In the genomic region with DNA sequence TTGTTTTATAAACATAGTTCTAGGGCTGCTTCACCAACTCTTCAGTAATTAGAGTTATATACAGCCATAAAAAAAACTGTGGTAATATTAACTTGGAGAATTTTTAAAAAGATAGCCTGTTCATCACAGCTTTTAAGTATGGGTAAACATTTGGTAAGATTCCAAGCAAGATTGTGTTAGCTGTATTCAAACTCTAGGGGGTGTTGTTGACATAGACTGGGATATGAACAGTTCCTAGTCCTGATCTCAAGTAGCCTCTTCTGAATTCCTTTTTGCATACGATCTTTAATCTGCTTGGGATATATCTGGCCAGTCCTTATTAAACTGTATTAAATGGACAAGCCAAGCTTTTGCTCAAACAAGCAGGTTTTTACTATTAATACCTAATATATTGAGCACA, we compare ENCODE assay signal across 7 cellular contexts. TPM values are rescaled to one million over a fixed set of nuclear protein-coding genes. Genes with fewer than 3 reads are reported as not detected.
DNase-seq lines count a peak whose midpoint lies in the region; ATAC-seq and TF ChIP-seq lines count a peak whose summit lies in the region.

No MANE protein-coding gene starts in this region.

- no peak overlapping the region for H3K4me2 ChIP-seq in hepatocyte

- peaks cover 26% of the 10 kb centered on the region for H4K20me1 ChIP-seq in hepatocyte (ENCODE audit: insufficient read depth, poor library complexity, severe bottlenecking)

- intact Hi-C loops in adrenal gland (cut with DNase I), result loop anchor here in 1 of 2 donors (5.0 kb wide), 1 partner anchor 98 kb away; the partner anchor contains the start of gene BMPR2
- intact Hi-C loops in tibial artery (cut with DNase I; ENCODE audit: low total_unique reads), result loop anchor here (10.0 kb wide), 1 partner anchor 96 kb away; the partner anchor contains the start of gene BMPR2

- no peaks in the 10 kb centered on the region for H3K27me3 ChIP-seq in adrenal gland
- H3K27me3 ChIP-seq in hepatocyte, result no peaks in the 10 kb centered on the region
- H3K27me3 ChIP-seq in tibial artery, result no peaks in the 10 kb centered on the region

- TF ChIP-seq CTCF in LNCaP clone FGC (IDR thresholded peaks at IDR 0.05; ENCODE audit: control insufficient read depth, extremely low read depth, insufficient read depth), result peak; percentile 47
- peak; percentile 34 to 66 (median 58) for TF ChIP-seq CTCF in adrenal gland (IDR thresholded peaks at IDR 0.05)
- TF ChIP-seq CTCF in hepatocyte (IDR thresholded peaks at IDR 0.05; ENCODE audit: poor library complexity), result peak; percentile 53
- peak; percentile 41 to 42 for TF ChIP-seq CTCF in tibial artery (IDR thresholded peaks at IDR 0.05)

- H3K4me1 ChIP-seq in adrenal gland (replicated peaks in 1 of 2) (peaks cover 29 to 35% of the 10 kb centered on the region in 2 donors), hepatocyte (ENCODE audit: insufficient read depth) (no peaks in the 10 kb centered on the region), tibial artery (peaks cover 0 to 4% (median 4%) of the 10 kb centered on the region in 4 donors)

- DNase-seq in EH (ENCODE audit: low read depth), result peak; percentile 74
- peak; percentile 28 for DNase-seq in LNCaP clone FGC (ENCODE audit: low read depth)
- no peak for DNase-seq in adrenal gland
- peak; percentile 59 for DNase-seq in hepatocyte (ENCODE audit: low spot score)
- no peak for DNase-seq in tibial artery
- no peak for DNase-seq in stimulated activated naive CD4-positive, alpha-beta T cell treated with Interleukin-2 at 50 U/mL for 16 hours (lab: John Stamatoyannopoulos, UW)

- no peaks in the 10 kb centered on the region for H3K9me2 ChIP-seq in hepatocyte (replicated peaks; ENCODE audit: insufficient read depth)

- H3K36me3 ChIP-seq in adrenal gland (replicated peaks in 1 of 2) (peaks cover 0 to 52% of the 10 kb centered on the region in 2 donors), hepatocyte (replicated peaks; ENCODE audit: insufficient read depth, low read depth) (peaks cover 9% of the 10 kb centered on the region), tibial artery (peaks cover 28 to 68% (median 51%) of the 10 kb centered on the region in 3 donors)

- no peak for ATAC-seq in HG02759 (IDR thresholded peaks at IDR 0.05; ENCODE audit: unreplicated experiment)

- no peak for TF ChIP-seq POLR2A in adrenal gland (IDR thresholded peaks at IDR 0.05)

- H3K9me3 ChIP-seq in adrenal gland (replicated peaks in 1 of 3) (no peaks in the 10 kb centered on the region), hepatocyte (ENCODE audit: low read depth) (no peaks in the 10 kb centered on the region), tibial artery (no peaks in the 10 kb centered on the region)

- H3K27ac ChIP-seq in adrenal gland (peak overlapping the region in 4 of 5 donors; percentile 35 to 75 (median 50)), hepatocyte (no peak overlapping the region), tibial artery (peak overlapping the region in 1 of 2 donors; percentile 7)

- H3K4me3 ChIP-seq in LNCaP clone FGC (ENCODE audit: low read depth, low read length) (no peak overlapping the region), adrenal gland (no peak overlapping the region), hepatocyte (no peak overlapping the region), tibial artery (no peak overlapping the region)

- H2AFZ ChIP-seq in hepatocyte, result no peak overlapping the region

- WGBS in adrenal gland, 4 donors, result 0 to 15% (median 12%) methylated on average over 1 of the region's 1 CpG
- 25% methylated on average over 1 of the region's 1 CpG for WGBS in hepatocyte (ENCODE audit: low lambda C conversion rate, missing lambda C conversion rate)

- H3K79me2 ChIP-seq in hepatocyte, result peaks cover 77% of the 10 kb centered on the region

RNA-seq across cellular contexts. Expression of gene NOP58, which starts 13.4 kb away (rescaled TPM):
- total RNA-seq in adrenal gland (10 to 100 TPM; 19.5 to 70.1 (median 43.2) TPM), hepatocyte (51.9 and 57.0 TPM in 2 replicates)
- polyA plus RNA-seq in adrenal gland (100 to 1,000 TPM in 1 of 3 donors, 10 to 100 TPM in 2; 89.3 to 136 (median 99.7) TPM), hepatocyte (57.3 and 65.4 TPM in 2 replicates)

RNA-seq across cellular contexts. Expression of gene SUMO1, which starts 40.5 kb away (rescaled TPM):
- total RNA-seq in adrenal gland (100 to 1,000 TPM in 6 of 8 donors, 10 to 100 TPM in 2; 53.1 to 130 (median 103) TPM), hepatocyte (142 and 153 TPM in 2 replicates)
- polyA plus RNA-seq in adrenal gland (100 to 1,000 TPM in 2 of 3 donors, 10 to 100 TPM in 1; 96.4 to 182 (median 101) TPM), hepatocyte (154 and 158 TPM in 2 replicates)

Comparison
In these comparisons a context has a peak if more than half of its experiments do, and no peak if none do; other contexts are left out.
1. DNase-seq: peak in EH (single experiment), LNCaP clone FGC (single experiment) and hepatocyte (single experiment); none in adrenal gland (0 of 7), tibial artery (0 of 2) and stimulated activated naive CD4-positive, alpha-beta T cell treated with Interleukin-2 at 50 U/mL for 16 hours (single experiment).
2. Peak in every context shown above with its lines, with median percentiles within 50 percentile points of each other: CTCF ChIP-seq.